In genomic region chr2:173202570-173202969, GRCh38 we compare ENCODE assay signal across 20 cellular contexts.
"Had no signal": no experiment of that assay in that cellular context is flagged by ENCODE, and none has a peak within 500 bp of the region (broad histone marks: within the 10 kb centered on the region; RNA-seq: fewer than 3 reads in every experiment).

No MANE protein-coding gene starts in this region.

- H3K27me3 ChIP-seq: adrenal gland, neutrophil, pancreas, upper lobe of left lung had no signal

- H3K4me3 ChIP-seq: adrenal gland, pancreas, upper lobe of left lung had no signal

- H3K27ac ChIP-seq: adrenal gland, neutrophil, pancreas, upper lobe of left lung had no signal

- H3K9me3 ChIP-seq: adrenal gland, neutrophil, pancreas, upper lobe of left lung had no signal

- H3K36me3 ChIP-seq: adrenal gland, neutrophil had no signal

- DNase-seq: activated CD4-positive, alpha-beta T cell treated with anti-CD3 and anti-CD28 coated beads, Interleukin-2, amount 50 U/mL, for 4 hours; activated CD8-positive, alpha-beta memory T cell treated with anti-CD3 and anti-CD28 coated beads for 24 hours; activated CD8-positive, alpha-beta memory T cell treated with anti-CD3 and anti-CD28 coated beads, Interleukin-2, amount 50 U/mL, for 4 hours; activated naive CD4-positive, alpha-beta T cell; activated T-cell treated with anti-CD3 and anti-CD28 coated beads, Interleukin-2, amount 50 U/mL, for 4 hours; adrenal gland; central memory CD4-positive, alpha-beta T cell; effector memory CD4-positive, alpha-beta T cell; foreskin melanocyte; hippocampal formation; kidney glomerular epithelial cell; left ventricle myocardium superior; mammary epithelial cell; pancreas; stimulated activated CD4-positive, alpha-beta T cell treated with anti-CD3 and anti-CD28 coated beads, Interleukin-4, amount 100 ng/mL, for 4 hours; stimulated activated naive CD8-positive, alpha-beta T cell treated with anti-CD3 and anti-CD28 coated beads, Interleukin-15, Interleukin-2, amounts not matched to agents 100 U/mL and 50 U/mL, for 24 hours; T-helper 1 cell; upper lobe of left lung had no signal

- H3K4me1 ChIP-seq: pancreas had no signal

- ATAC-seq: activated T-cell treated with anti-CD3 and anti-CD28 coated beads, Interleukin-2, amount 50 U/mL, for 4 hours; left ventricle myocardium superior; natural killer cell treated with Interleukin-12 subunit alpha and Interleukin-12 subunit beta and Interleukin-15 and Interleukin-18, amount 100 ng/mL, for 72 hours; pancreas; stimulated activated naive CD8-positive, alpha-beta T cell treated with anti-CD3 and anti-CD28 coated beads, Interleukin-15, Interleukin-2, amounts not matched to agents 100 U/mL and 50 U/mL, for 24 hours had no signal
